Comparison of ENCODE assay signal across 8 cellular contexts in the genomic region with DNA sequence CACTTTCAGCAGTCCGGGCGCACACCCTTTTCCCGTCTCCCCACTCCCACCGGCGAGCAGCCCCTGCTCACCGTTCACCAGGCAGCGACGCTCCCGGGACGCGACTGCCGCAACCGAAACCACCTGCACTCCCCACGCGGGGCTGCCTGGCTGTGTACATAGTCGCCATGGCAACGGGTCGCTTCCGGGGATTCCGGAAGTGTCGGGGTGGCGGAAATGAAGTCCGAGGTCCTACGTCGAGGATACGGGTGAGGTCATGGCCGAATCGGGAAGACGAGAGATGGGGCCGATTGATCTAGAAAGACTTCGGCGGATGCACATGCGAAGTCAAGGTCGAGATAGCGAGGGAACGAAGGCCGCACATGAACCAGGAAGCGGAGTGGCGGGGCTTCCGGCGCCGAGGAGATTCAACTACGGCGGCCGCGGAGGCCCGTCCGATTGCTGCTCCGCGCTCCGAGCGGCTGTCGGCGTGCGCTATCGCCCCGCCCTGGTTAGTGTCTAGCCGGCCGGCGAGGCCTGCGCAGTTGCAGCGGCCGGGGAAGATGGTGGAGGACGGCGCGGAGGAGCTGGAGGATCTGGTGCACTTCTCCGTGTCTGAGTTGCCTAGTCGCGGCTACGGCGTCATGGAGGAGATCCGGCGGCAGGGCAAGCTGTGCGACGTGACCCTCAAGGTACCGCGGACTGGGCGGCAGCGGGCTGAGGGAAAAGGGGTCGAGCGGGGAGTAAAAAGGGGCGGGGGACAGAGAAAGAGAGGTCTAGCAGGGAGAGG. TPM values are rescaled to one million over a fixed set of nuclear protein-coding genes. Genes with fewer than 3 reads are reported as not detected.
DNase-seq lines count a peak whose midpoint lies in the region; ATAC-seq and TF ChIP-seq lines count a peak whose summit lies in the region.

Gene KIF9 (minus strand): TSS at position 376 of the 769 bp plus-strand sequence. CDS start 5,425 bp downstream, outside the sequence.
Gene KLHL18 (plus strand): TSS at position 521 of the 769 bp plus-strand sequence. CDS start 22 bp downstream, at position 543.

- POLR2A ChIA-PET in naive thymus-derived CD8-positive, alpha-beta T cell (lab: Charles Lee) = interaction anchor here (0.5 to 3.5 kb wide), 5 partner anchors 9 to 653 kb away, joined by 3 to 13 read pairs (median 3); partner anchors contain the start of gene SETD2

- no peaks in the 10 kb centered on the region for H3K9me2 ChIP-seq in DOHH2 (replicated peaks; ENCODE audit: control insufficient read depth, low read length)

- no peaks in the 10 kb centered on the region for H4K20me1 ChIP-seq in DOHH2 (ENCODE audit: control insufficient read depth, insufficient read depth, low read depth, low read length)
- H4K20me1 ChIP-seq in fibroblast of lung (ENCODE audit: control insufficient read depth, extremely low read depth, insufficient read depth, low read length) = no peaks in the 10 kb centered on the region

- H3K4me1 ChIP-seq in DOHH2 (ENCODE audit: control insufficient read depth, low read length) (peaks cover 45% of the 10 kb centered on the region), fibroblast of lung (ENCODE audit: control insufficient read depth, extremely low read depth, insufficient read depth, low read length) (no peaks in the 10 kb centered on the region)

- H3K4me3 Mint-ChIP-seq in activated T-helper 17 cell treated with anti-CD3 and anti-CD28 coated beads, Interleukin-2, amount 50 U/mL, for 72 hours = peak within 1 kb of the TSS; percentile 97
- H3K4me3 Mint-ChIP-seq in naive thymus-derived CD8-positive, alpha-beta T cell = peak within 1 kb of the TSS; percentile 91 to 100 (median 98)
- peak within 1 kb of the TSS; percentile 90 to 99 for H3K4me3 Mint-ChIP-seq in stimulated activated naive B cell treated with anti-CD40 and anti-IgM and Interleukin-4, amounts not matched to agents 10 μg/mL and 1 μg/mL and 100 μg/mL, for 72 hours

- H3F3A ChIP-seq in DOHH2 (ENCODE audit: control insufficient read depth, insufficient read depth) = no peaks in the 10 kb centered on the region

- DNase-seq in RKO (ENCODE audit: low spot score) = peak; percentile 94
- DNase-seq in fibroblast of lung (ENCODE audit: low read depth in 2 of 2) = peak; percentile 94 to 95
- peak; percentile 92 to 99 (median 97) for DNase-seq in naive thymus-derived CD8-positive, alpha-beta T cell
- peak; percentile 94 for DNase-seq in stimulated activated naive B cell treated with anti-CD40 and anti-IgM and Interleukin-4, amounts not matched to agents 10 μg/mL and 1 μg/mL and 100 μg/mL, for 72 hours

- H3K27ac Mint-ChIP-seq in activated T-helper 17 cell treated with anti-CD3 and anti-CD28 coated beads, Interleukin-2, amount 50 U/mL, for 72 hours = peak within 1 kb of the TSS; percentile 98
- peak within 1 kb of the TSS; percentile 99 to 100 (median 99) for H3K27ac Mint-ChIP-seq in naive thymus-derived CD8-positive, alpha-beta T cell
- peak within 1 kb of the TSS; percentile 100 for H3K27ac Mint-ChIP-seq in stimulated activated naive B cell treated with anti-CD40 and anti-IgM and Interleukin-4, amounts not matched to agents 10 μg/mL and 1 μg/mL and 100 μg/mL, for 72 hours

- peak; percentile 73 for ATAC-seq in GM21786 (IDR thresholded peaks at IDR 0.05; ENCODE audit: unreplicated experiment)
- ATAC-seq in activated T-helper 17 cell treated with anti-CD3 and anti-CD28 coated beads, Interleukin-2, amount 50 U/mL, for 72 hours (replicated peaks) = peak; percentile 93
- ATAC-seq in naive thymus-derived CD8-positive, alpha-beta T cell = peak; percentile 81 to 82
- peak; percentile 85 to 90 for ATAC-seq in stimulated activated naive B cell treated with anti-CD40 and anti-IgM and Interleukin-4, amounts not matched to agents 10 μg/mL and 1 μg/mL and 100 μg/mL, for 72 hours (replicated peaks)

- peak within 1 kb of the TSS; percentile 99 for H3K9ac ChIP-seq in fibroblast of lung (ENCODE audit: insufficient read depth, low read length)

- TF ChIP-seq CTCF in DOHH2 (IDR thresholded peaks at IDR 0.05; ENCODE audit: low read depth, low read length, poor library complexity, severe bottlenecking) (no peak), fibroblast of lung (conservative IDR thresholded peaks at IDR 0.05 in 1 of 2, IDR thresholded peaks at IDR 0.05 in 1 of 2; ENCODE audit: low read depth in 1 of 2, low read length in 2 of 2) (no peak)

- H3K4me1 Mint-ChIP-seq in activated T-helper 17 cell treated with anti-CD3 and anti-CD28 coated beads, Interleukin-2, amount 50 U/mL, for 72 hours = peaks cover 13% of the 10 kb centered on the region
- H3K4me1 Mint-ChIP-seq in naive thymus-derived CD8-positive, alpha-beta T cell = peaks cover 26 to 56% (median 50%) of the 10 kb centered on the region in 4 donors
- peaks cover 27 to 53% of the 10 kb centered on the region in 2 donors for H3K4me1 Mint-ChIP-seq in stimulated activated naive B cell treated with anti-CD40 and anti-IgM and Interleukin-4, amounts not matched to agents 10 μg/mL and 1 μg/mL and 100 μg/mL, for 72 hours

- H3K4me3 ChIP-seq in DOHH2 (ENCODE audit: low read length) (peak within 1 kb of the TSS; percentile 100), fibroblast of lung (replicated peaks in 1 of 4; ENCODE audit: control extremely low read depth in 1 of 4, insufficient read depth in 1 of 4, low read depth in 3 of 4, low read length in 4 of 4) (peak within 1 kb of the TSS; percentile 58 to 89 (median 84))

- no peaks in the 10 kb centered on the region for H3K27me3 ChIP-seq in DOHH2 (ENCODE audit: control insufficient read depth, low read length)
- H3K27me3 ChIP-seq in fibroblast of lung (ENCODE audit: control insufficient read depth, insufficient read depth, low read length) = no peaks in the 10 kb centered on the region

- no peaks in the 10 kb centered on the region for H3K9me3 Mint-ChIP-seq in activated T-helper 17 cell treated with anti-CD3 and anti-CD28 coated beads, Interleukin-2, amount 50 U/mL, for 72 hours
- no peaks in the 10 kb centered on the region for H3K9me3 Mint-ChIP-seq in naive thymus-derived CD8-positive, alpha-beta T cell
- H3K9me3 Mint-ChIP-seq in stimulated activated naive B cell treated with anti-CD40 and anti-IgM and Interleukin-4, amounts not matched to agents 10 μg/mL and 1 μg/mL and 100 μg/mL, for 72 hours = no peaks in the 10 kb centered on the region

- H3K36me3 ChIP-seq in DOHH2 (ENCODE audit: control insufficient read depth, low read length) (peaks cover 33% of the 10 kb centered on the region), KOPT-K1 (ENCODE audit: insufficient read depth, low read length) (peaks cover 10% of the 10 kb centered on the region), fibroblast of lung (ENCODE audit: control insufficient read depth, insufficient read depth, low read length) (peaks cover 2% of the 10 kb centered on the region)

- H3K9me3 ChIP-seq in DOHH2 (ENCODE audit: control insufficient read depth, insufficient read depth, low read length) = no peaks in the 10 kb centered on the region
- H3K9me3 ChIP-seq in KOPT-K1 (ENCODE audit: insufficient read depth, low read length, poor library complexity, severe bottlenecking) = no peaks in the 10 kb centered on the region
- H3K9me3 ChIP-seq in fibroblast of lung (ENCODE audit: control insufficient read depth, insufficient read depth, low read depth, low read length) = no peaks in the 10 kb centered on the region

- peak within 1 kb of the TSS; percentile 86 for H3K4me2 ChIP-seq in DOHH2 (ENCODE audit: low read length)
- H3K4me2 ChIP-seq in fibroblast of lung (ENCODE audit: extremely low read depth, insufficient read depth, low read length) = peak within 1 kb of the TSS; percentile 95

- H3K27me3 Mint-ChIP-seq in activated T-helper 17 cell treated with anti-CD3 and anti-CD28 coated beads, Interleukin-2, amount 50 U/mL, for 72 hours = no peaks in the 10 kb centered on the region
- peaks cover 0 to 3% (median 0%) of the 10 kb centered on the region in 5 donors for H3K27me3 Mint-ChIP-seq in naive thymus-derived CD8-positive, alpha-beta T cell
- no peaks in the 10 kb centered on the region for H3K27me3 Mint-ChIP-seq in stimulated activated naive B cell treated with anti-CD40 and anti-IgM and Interleukin-4, amounts not matched to agents 10 μg/mL and 1 μg/mL and 100 μg/mL, for 72 hours

- H3K27ac ChIP-seq in DOHH2 (ENCODE audit: low read depth, low read length) = peak within 1 kb of the TSS; percentile 87
- peak within 1 kb of the TSS; percentile 78 for H3K27ac ChIP-seq in KOPT-K1 (ENCODE audit: low read depth, low read length, poor library complexity, severe bottlenecking)
- H3K27ac ChIP-seq in fibroblast of lung (ENCODE audit: insufficient read depth, low read length) = peak within 1 kb of the TSS; percentile 99

- H2AFZ ChIP-seq in fibroblast of lung (ENCODE audit: low read length) = peak within 1 kb of the TSS; percentile 96

- peaks cover 45% of the 10 kb centered on the region for H3K36me3 Mint-ChIP-seq in activated T-helper 17 cell treated with anti-CD3 and anti-CD28 coated beads, Interleukin-2, amount 50 U/mL, for 72 hours (ENCODE audit: low read depth)
- peaks cover 0 to 7% (median 0%) of the 10 kb centered on the region in 3 donors for H3K36me3 Mint-ChIP-seq in naive thymus-derived CD8-positive, alpha-beta T cell
- H3K36me3 Mint-ChIP-seq in stimulated activated naive B cell treated with anti-CD40 and anti-IgM and Interleukin-4, amounts not matched to agents 10 μg/mL and 1 μg/mL and 100 μg/mL, for 72 hours = peaks cover 13 to 41% of the 10 kb centered on the region in 2 donors

- H3K79me2 ChIP-seq in DOHH2 (ENCODE audit: control insufficient read depth, low read length) (peaks cover 65% of the 10 kb centered on the region), fibroblast of lung (ENCODE audit: control insufficient read depth, insufficient read depth, low read length) (peaks cover 36% of the 10 kb centered on the region)

RNA-seq across cellular contexts. Expression of gene KIF9, which starts in this region (rescaled TPM):
- total RNA-seq in activated T-helper 17 cell treated with anti-CD3 and anti-CD28 coated beads, Interleukin-2, amount 50 U/mL, for 72 hours = 1 to 10 TPM; 3.0 to 5.6 TPM
- 1.8 and 2.8 TPM in 2 replicates for total RNA-seq in fibroblast of lung
- polyA plus RNA-seq in fibroblast of lung = 3.4 and 4.3 TPM in 2 replicates
- 6.5 and 6.8 TPM in 2 replicates for polyA plus RNA-seq in fibroblast of lung (2012)
- polyA minus RNA-seq in fibroblast of lung (ENCODE audit: low replicate concordance) = 0.75 TPM in 1 of 2 replicates, not detected in the other
- total RNA-seq in naive thymus-derived CD8-positive, alpha-beta T cell = 1 to 10 TPM; 2.5 to 2.9 TPM
- 10 to 100 TPM in 1 of 3 donors, 1 to 10 TPM in 2; 3.7 to 10.2 (median 5.4) TPM for polyA plus RNA-seq in naive thymus-derived CD8-positive, alpha-beta T cell

RNA-seq across cellular contexts. Expression of gene KLHL18, which starts in this region (rescaled TPM):
- total RNA-seq in activated T-helper 17 cell treated with anti-CD3 and anti-CD28 coated beads, Interleukin-2, amount 50 U/mL, for 72 hours = 10 to 100 TPM; 19.1 to 54.8 TPM
- total RNA-seq in fibroblast of lung = 15.2 and 20.1 TPM in 2 replicates
- polyA plus RNA-seq in fibroblast of lung = 27.8 and 29.1 TPM in 2 replicates
- polyA plus RNA-seq in fibroblast of lung (2012) = 30.7 and 31.1 TPM in 2 replicates
- polyA minus RNA-seq in fibroblast of lung (ENCODE audit: low replicate concordance) = 43.9 and 49.1 TPM in 2 replicates
- 10 to 100 TPM; 20.8 to 21.9 TPM for total RNA-seq in naive thymus-derived CD8-positive, alpha-beta T cell
- polyA plus RNA-seq in naive thymus-derived CD8-positive, alpha-beta T cell = 10 to 100 TPM; 13.4 to 18.2 (median 16.4) TPM

Comparison
In these comparisons a context has a peak if more than half of its experiments do, and no peak if none do; other contexts are left out.
1. Peak in every context shown above with its lines: DNase-seq, ATAC-seq, H3K4me3 ChIP-seq and H3K27ac ChIP-seq.